ENCODE assay signal across 12 cellular contexts in genomic region chr3:44577354-44577952, GRCh38. TPM values are rescaled to one million over a fixed set of nuclear protein-coding genes. Genes with fewer than 3 reads are reported as not detected.
A peak's percentile ranks its signal among the peaks of the same experiment; 100 is the strongest.
DNase-seq lines count a peak whose midpoint lies in the region; ATAC-seq, FAIRE-seq and TF ChIP-seq lines count a peak whose summit lies in the region.
"Not testable (repeated sequence)": the region's sequence is repeated elsewhere in the genome, so short reads cannot be mapped to it uniquely, and the experiment has no call there.
"Had no signal": no experiment of that assay in that cellular context is flagged by ENCODE, and none has a peak within 500 bp of the region (broad histone marks: within the 10 kb centered on the region; RNA-seq: fewer than 3 reads in every experiment).

No MANE protein-coding gene starts in this region.

- not testable (repeated sequence) for H3K36me3 ChIP-seq in bronchial epithelial cell (ENCODE audit: control insufficient read depth, insufficient read depth, low read length); cardiac muscle cell; heart left ventricle; heart right ventricle

- H3K36me3 Mint-ChIP-seq in T-helper 17 cell (ENCODE audit: low read depth); effector memory CD8-positive, alpha-beta T cell (ENCODE audit: insufficient read depth): not testable (repeated sequence)

- intact Hi-C loops in Right ventricle myocardium inferior (cut with DNase I); heart left ventricle (cut with DNase I); heart right ventricle (cut with DNase I): not testable (repeated sequence)

- TF ChIP-seq POLR2A in heart left ventricle (IDR thresholded peaks at IDR 0.05): not testable (repeated sequence)

- H3K4me1 Mint-ChIP-seq in T-helper 17 cell; effector memory CD8-positive, alpha-beta T cell (ENCODE audit: low read depth in 2 of 2): not testable (repeated sequence)

- not testable (repeated sequence) for H3K9me3 Mint-ChIP-seq in effector memory CD8-positive, alpha-beta T cell

- not testable (repeated sequence) for H3K4me3 ChIP-seq in bronchial epithelial cell (ENCODE audit: low read depth, low read length); cardiac muscle cell; heart left ventricle; heart right ventricle

- H3K9me3 ChIP-seq in T-helper 17 cell (ENCODE audit: control insufficient read depth, low read length, poor library complexity, severe bottlenecking); cardiac muscle cell (ENCODE audit: low read depth): not testable (repeated sequence)
- H3K9me3 ChIP-seq in heart left ventricle (peaks cover 0 to 14% (median 0%) of the 10 kb centered on the region in 12 donors), heart right ventricle (peaks cover 0 to 38% (median 0%) of the 10 kb centered on the region in 11 donors)

- not testable (repeated sequence) for H3K4me3 Mint-ChIP-seq in T-helper 17 cell; effector memory CD8-positive, alpha-beta T cell

- not testable (repeated sequence) for DNase-seq in T-helper 17 cell; bronchial epithelial cell (ENCODE audit: low read depth); effector memory CD8-positive, alpha-beta T cell; Right ventricle myocardium inferior (ENCODE audit: missing footprints); heart left ventricle; heart right ventricle; urothelium cell line (ENCODE audit: low spot score)
- DNase-seq in cardiac muscle cell (ENCODE audit: low read depth in 1 of 2, low spot score in 1 of 2): peak in 1 of 2 donors; percentile 0

- not testable (repeated sequence) for H3K27me3 Mint-ChIP-seq in T-helper 17 cell; effector memory CD8-positive, alpha-beta T cell

- FAIRE-seq in bronchial epithelial cell (lab: Jason Lieb, UNC) (peak; percentile 62), urothelium cell line (lab: Jason Lieb, UNC) (peak; percentile 48)

- TF ChIP-seq CTCF in bronchial epithelial cell (IDR thresholded peaks at IDR 0.05; ENCODE audit: insufficient read depth, low read length, severe bottlenecking); cardiac muscle cell (IDR thresholded peaks at IDR 0.05; ENCODE audit: low read depth, low read length); heart left ventricle (IDR thresholded peaks at IDR 0.05); heart right ventricle (IDR thresholded peaks at IDR 0.05): not testable (repeated sequence)

- not testable (repeated sequence) for H3K27ac Mint-ChIP-seq in T-helper 17 cell; effector memory CD8-positive, alpha-beta T cell

- not testable (repeated sequence) for H3K4me1 ChIP-seq in cardiac muscle cell (ENCODE audit: low read depth); heart left ventricle; heart right ventricle

- WGBS in heart left ventricle, 4 donors: 78 to 85% (median 80%) methylated on average over 9 to 11 of the region's 11 CpGs
- 77 to 80% methylated on average over 11 of the region's 11 CpGs for WGBS in heart right ventricle, 2 donors

- not testable (repeated sequence) for H3K27me3 ChIP-seq in bronchial epithelial cell (ENCODE audit: control insufficient read depth, insufficient read depth, low read length); cardiac muscle cell; heart left ventricle; heart right ventricle

- ATAC-seq in T-helper 17 cell (peak; percentile 53), Right ventricle myocardium inferior (peak; percentile 7), heart left ventricle (peak in 3 of 4 donors; percentile 31 to 69 (median 42)), heart right ventricle (peak in 5 of 8 donors; percentile 21 to 57 (median 33))
- peak; percentile 42 for ATAC-seq in effector memory CD8-positive, alpha-beta T cell (replicated peaks)

- H3K27ac ChIP-seq in cardiac muscle cell: peak overlapping the region; percentile 62
- H3K27ac ChIP-seq in heart left ventricle, heart right ventricle: not testable (repeated sequence)

RNA-seq across cellular contexts. Expression of gene ZNF660, which starts 7.3 kb away (rescaled TPM):
- under 1 TPM in 1 of 2 donors, not detected in 1; 0.20 TPM for total RNA-seq in T-helper 17 cell
- total RNA-seq in bronchial epithelial cell: under 0.01 and 0.26 TPM in 2 replicates
- total RNA-seq in Right ventricle myocardium inferior: 0.49 TPM
- total RNA-seq in cardiac muscle cell: 5.8 and 7.1 TPM in 2 replicates
- polyA plus RNA-seq in cardiac muscle cell: 5.5 and 5.6 TPM in 2 replicates
- 1 to 10 TPM in 6 of 9 donors, under 1 TPM in 3; 0.28 to 2.2 (median 1.3) TPM for total RNA-seq in heart left ventricle
- under 1 TPM; 0.49 to 0.53 TPM for polyA plus RNA-seq in heart left ventricle
- total RNA-seq in heart right ventricle: 1 to 10 TPM in 7 of 10 donors, under 1 TPM in 3; 0.69 to 2.5 (median 1.3) TPM
- 1 to 10 TPM in 1 of 2 donors, under 1 TPM in 1; 0.41 to 1.1 TPM for polyA plus RNA-seq in heart right ventricle
- total RNA-seq: A172; Caco-2; CD4-positive, CD25-positive, alpha-beta regulatory T cell had no signal
- polyA plus RNA-seq: A549 had no signal

RNA-seq across cellular contexts. Expression of gene ZKSCAN7, which starts 22.5 kb away (rescaled TPM):
- total RNA-seq in T-helper 17 cell: 1 to 10 TPM in 1 of 2 donors, under 1 TPM in 1; 0.81 to 1.7 TPM
- total RNA-seq in bronchial epithelial cell: 2.2 and 2.9 TPM in 2 replicates
- 2.1 TPM for total RNA-seq in Right ventricle myocardium inferior
- 24.9 and 27.4 TPM in 2 replicates for total RNA-seq in cardiac muscle cell
- 13.4 and 14.0 TPM in 2 replicates for polyA plus RNA-seq in cardiac muscle cell
- total RNA-seq in heart left ventricle: 1 to 10 TPM; 1.2 to 3.7 (median 2.3) TPM
- polyA plus RNA-seq in heart left ventricle: 1 to 10 TPM; 1.3 to 2.1 TPM
- 1 to 10 TPM; 1.6 to 3.9 (median 2.4) TPM for total RNA-seq in heart right ventricle
- polyA plus RNA-seq in heart right ventricle: 1 to 10 TPM; 1.2 to 2.6 TPM
- total RNA-seq: A172, Caco-2 had no signal
- polyA plus RNA-seq: A549 had no signal

RNA-seq across cellular contexts. Expression of gene ZNF197, which starts 47.4 kb away (rescaled TPM):
- total RNA-seq in T-helper 17 cell (1 to 10 TPM; 5.0 to 6.3 TPM), bronchial epithelial cell (16.3 and 17.6 TPM in 2 replicates), Right ventricle myocardium inferior (12.1 TPM), cardiac muscle cell (22.3 and 52.5 TPM in 2 replicates), heart left ventricle (10 to 100 TPM in 8 of 9 donors, 1 to 10 TPM in 1; 7.8 to 16.4 (median 11.9) TPM), heart right ventricle (10 to 100 TPM; 11.2 to 14.8 (median 12.9) TPM)
- polyA plus RNA-seq in cardiac muscle cell (13.0 and 35.0 TPM in 2 replicates), heart left ventricle (1 to 10 TPM; 6.6 to 7.7 TPM), heart right ventricle (1 to 10 TPM; 4.5 to 9.4 TPM)
